Comparison of ENCODE assay signal across 12 cellular contexts in the genomic region with DNA sequence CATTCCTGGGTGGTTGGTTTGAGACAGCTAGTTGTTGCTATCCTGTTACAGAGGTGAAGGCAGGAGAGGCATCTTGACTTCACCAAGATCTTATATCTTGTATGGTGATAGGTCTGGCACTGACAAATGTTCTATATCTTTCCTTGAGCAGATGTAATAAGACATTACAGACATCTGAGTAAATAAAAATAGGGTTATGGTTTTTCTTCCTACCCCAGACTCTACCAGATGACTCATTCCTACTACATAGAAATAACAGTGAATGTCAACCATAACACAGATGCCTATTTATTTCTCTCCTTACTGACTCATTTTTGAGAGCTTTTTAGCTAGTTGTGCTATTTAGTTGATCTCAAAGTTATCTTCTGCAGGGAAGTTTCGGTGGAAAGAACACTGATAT. TPM values are rescaled to one million over a fixed set of nuclear protein-coding genes. Genes with fewer than 3 reads are reported as not detected.
DNase-seq lines count a peak whose midpoint lies in the region; ATAC-seq, FAIRE-seq and TF ChIP-seq lines count a peak whose summit lies in the region.
"Had no signal": no experiment of that assay in that cellular context is flagged by ENCODE, and none has a peak within 500 bp of the region (broad histone marks: within the 10 kb centered on the region; RNA-seq: fewer than 3 reads in every experiment).

No MANE protein-coding gene starts in this region.

- no peaks in the 10 kb centered on the region for H3K27me3 Mint-ChIP-seq in astrocyte (ENCODE audit: low read depth, unreplicated experiment)
- H3K27me3 Mint-ChIP-seq: activated naive CD8-positive, alpha-beta T cell treated with anti-CD3 and anti-CD28 coated beads, Interleukin-2, amount 10 ng/mL, durations not matched to agents 7 days and 5 days; CD4-positive, CD25-positive, alpha-beta regulatory T cell; progenitor cell of endocrine pancreas had no signal

- intact Hi-C loops in left ventricle myocardium inferior (cut with micrococcal nuclease), result no loop called here
- intact Hi-C loops in left colon (cut with DNase I, micrococcal nuclease), result no loop called here

- H3K27me3 ChIP-seq in astrocyte (ENCODE audit: insufficient read depth, low read length), result no peaks in the 10 kb centered on the region
- H3K27me3 ChIP-seq in left ventricle myocardium inferior (ENCODE audit: low read depth), result no peaks in the 10 kb centered on the region
- H3K27me3 ChIP-seq in WERI-Rb-1 (ENCODE audit: insufficient read depth, low read depth, severe bottlenecking), result no peaks in the 10 kb centered on the region
- H3K27me3 ChIP-seq: hepatocyte had no signal

- H3K36me3 Mint-ChIP-seq in astrocyte (ENCODE audit: low read depth, unreplicated experiment), result peaks cover 7% of the 10 kb centered on the region

- H4K20me1 ChIP-seq in astrocyte (ENCODE audit: insufficient read depth, low read length), result no peaks in the 10 kb centered on the region

- H3K79me2 ChIP-seq in astrocyte (ENCODE audit: insufficient read depth, low read length), result no peaks in the 10 kb centered on the region
- H3K79me2 ChIP-seq: hepatocyte had no signal

- TF ChIP-seq CTCF in astrocyte (IDR thresholded peaks at IDR 0.05; ENCODE audit: insufficient read depth, low read depth, low read length) (no peak), left ventricle myocardium inferior (IDR thresholded peaks at IDR 0.05; ENCODE audit: borderline replicate concordance) (no peak), WERI-Rb-1 (IDR thresholded peaks at IDR 0.05; ENCODE audit: low read depth, low read length) (no peak)

- peaks cover 11% of the 10 kb centered on the region for H3K4me1 Mint-ChIP-seq in astrocyte (ENCODE audit: low read depth, unreplicated experiment)

- peak; percentile 98 for FAIRE-seq in astrocyte (lab: Jason Lieb, UNC)

- no peaks in the 10 kb centered on the region for H3K36me3 ChIP-seq in astrocyte (ENCODE audit: insufficient read depth, low read length)
- peaks cover 24% of the 10 kb centered on the region for H3K36me3 ChIP-seq in left ventricle myocardium inferior
- peaks cover 3% of the 10 kb centered on the region; the same call in 1 of the 2 replicates for H3K36me3 ChIP-seq in WERI-Rb-1

- DNase-seq in AG08395 (ENCODE audit: low spot score), result peak; percentile 26
- peak; percentile 60 for DNase-seq in astrocyte (ENCODE audit: low read depth)
- no peak for DNase-seq in left ventricle myocardium inferior
- DNase-seq in SKM-1 treated with dmso at 0.1 percent for 144 hours (lab: John Stamatoyannopoulos, UW; ENCODE audit: unreplicated experiment), result no peak
- DNase-seq in WERI-Rb-1, result no peak
- DNase-seq in left colon, result no peak
- DNase-seq: activated naive CD8-positive, alpha-beta T cell treated with anti-CD3 and anti-CD28 coated beads, Interleukin-2, amount 10 ng/mL, durations not matched to agents 7 days and 5 days had no signal

- no peak overlapping the region for H2AFZ ChIP-seq in astrocyte (ENCODE audit: low read depth, low read length)
- H2AFZ ChIP-seq: hepatocyte had no signal

- peak overlapping the region; percentile 46 for H3K9ac ChIP-seq in astrocyte (ENCODE audit: low read length)

- peaks cover 12% of the 10 kb centered on the region for H3K4me1 ChIP-seq in astrocyte (ENCODE audit: insufficient read depth, low read length)
- H3K4me1 ChIP-seq in left ventricle myocardium inferior, result no peaks in the 10 kb centered on the region

- ATAC-seq in GM19351 (IDR thresholded peaks at IDR 0.05; ENCODE audit: unreplicated experiment), result peak; percentile 69
- peak; percentile 48 for ATAC-seq in HG03108 (IDR thresholded peaks at IDR 0.05; ENCODE audit: unreplicated experiment)
- no peak for ATAC-seq in left colon

- no peaks in the 10 kb centered on the region for H3K9me3 ChIP-seq in astrocyte (ENCODE audit: insufficient read depth, low read depth, low read length)
- peaks cover 12% of the 10 kb centered on the region for H3K9me3 ChIP-seq in left ventricle myocardium inferior (replicated peaks)
- H3K9me3 ChIP-seq in WERI-Rb-1 (ENCODE audit: severe bottlenecking), result peaks cover 5% of the 10 kb centered on the region

- H3K27ac ChIP-seq in astrocyte (ENCODE audit: low read depth, low read length) (peak overlapping the region; percentile 80), left ventricle myocardium inferior (replicated peaks) (no peak overlapping the region), WERI-Rb-1 (no peak overlapping the region)
- H3K27ac ChIP-seq: hepatocyte had no signal

- peak overlapping the region; percentile 67 for H3K4me3 Mint-ChIP-seq in astrocyte (ENCODE audit: unreplicated experiment)
- H3K4me3 Mint-ChIP-seq: CD4-positive, CD25-positive, alpha-beta regulatory T cell had no signal

- H3K4me3 ChIP-seq in astrocyte (ENCODE audit: insufficient read depth, low read depth, low read length) (no peak overlapping the region), left ventricle myocardium inferior (no peak overlapping the region), WERI-Rb-1 (ENCODE audit: low read depth, low read length) (no peak overlapping the region)
- H3K4me3 ChIP-seq: hepatocyte had no signal

- H3K27ac Mint-ChIP-seq in astrocyte (ENCODE audit: unreplicated experiment), result peak overlapping the region; percentile 38
- H3K27ac Mint-ChIP-seq: CD4-positive, CD25-positive, alpha-beta regulatory T cell; progenitor cell of endocrine pancreas had no signal

- H3K4me2 ChIP-seq in astrocyte (ENCODE audit: low read length), result peak overlapping the region; percentile 78
- H3K4me2 ChIP-seq: hepatocyte had no signal

- no peaks in the 10 kb centered on the region for H3K9me3 Mint-ChIP-seq in astrocyte (ENCODE audit: unreplicated experiment)
- H3K9me3 Mint-ChIP-seq: activated naive CD8-positive, alpha-beta T cell treated with anti-CD3 and anti-CD28 coated beads, Interleukin-2, amount 10 ng/mL, durations not matched to agents 7 days and 5 days; CD4-positive, CD25-positive, alpha-beta regulatory T cell had no signal

RNA-seq across cellular contexts. Expression of gene HNRNPH2, which starts 21.9 kb away (rescaled TPM):
- total RNA-seq in astrocyte, result 47.5 and 48.9 TPM in 2 replicates
- total RNA-seq in left ventricle myocardium inferior, result 51.4 TPM
- total RNA-seq in left colon, result 10 to 100 TPM; 57.7 to 61.3 TPM

RNA-seq across cellular contexts. Expression of gene GLA, which starts 22.2 kb away (rescaled TPM):
- total RNA-seq in astrocyte, result 48.0 and 51.9 TPM in 2 replicates
- total RNA-seq in left ventricle myocardium inferior, result 10.8 TPM
- 10 to 100 TPM; 16.9 to 20.2 TPM for total RNA-seq in left colon

RNA-seq across cellular contexts. Expression of gene RPL36A, which starts 39.1 kb away (rescaled TPM):
- 185 and 186 TPM in 2 replicates for total RNA-seq in astrocyte
- total RNA-seq in left ventricle myocardium inferior, result 86.9 TPM
- total RNA-seq in left colon, result 100 to 1,000 TPM; 136 to 165 TPM

RNA-seq across cellular contexts. Expression of gene BTK, which starts 43.9 kb away (rescaled TPM):
- 0.43 and 0.79 TPM in 2 replicates for total RNA-seq in astrocyte
- total RNA-seq in left ventricle myocardium inferior, result 1.3 TPM
- total RNA-seq in left colon, result 1 to 10 TPM; 1.7 to 5.4 TPM
- total RNA-seq: progenitor cell of endocrine pancreas had no signal

RNA-seq across cellular contexts. Expression of gene ARMCX4, which starts 55.3 kb away (rescaled TPM):
- total RNA-seq in astrocyte (9.6 and 10.8 TPM in 2 replicates), left ventricle myocardium inferior (5.3 TPM), left colon (10 to 100 TPM in 1 of 2 donors, 1 to 10 TPM in 1; 6.9 to 10.1 TPM)

Comparison
In these comparisons a context has a peak if more than half of its experiments do, and no peak if none do; other contexts are left out.
1. DNase-seq: peak in AG08395 (single experiment) and astrocyte (single experiment); none in left ventricle myocardium inferior (single experiment), SKM-1 treated with dmso at 0.1 percent for 144 hours (single experiment), WERI-Rb-1 (single experiment) and left colon (0 of 2).